ENCODE assay signal across 8 cellular contexts in the genomic region with DNA sequence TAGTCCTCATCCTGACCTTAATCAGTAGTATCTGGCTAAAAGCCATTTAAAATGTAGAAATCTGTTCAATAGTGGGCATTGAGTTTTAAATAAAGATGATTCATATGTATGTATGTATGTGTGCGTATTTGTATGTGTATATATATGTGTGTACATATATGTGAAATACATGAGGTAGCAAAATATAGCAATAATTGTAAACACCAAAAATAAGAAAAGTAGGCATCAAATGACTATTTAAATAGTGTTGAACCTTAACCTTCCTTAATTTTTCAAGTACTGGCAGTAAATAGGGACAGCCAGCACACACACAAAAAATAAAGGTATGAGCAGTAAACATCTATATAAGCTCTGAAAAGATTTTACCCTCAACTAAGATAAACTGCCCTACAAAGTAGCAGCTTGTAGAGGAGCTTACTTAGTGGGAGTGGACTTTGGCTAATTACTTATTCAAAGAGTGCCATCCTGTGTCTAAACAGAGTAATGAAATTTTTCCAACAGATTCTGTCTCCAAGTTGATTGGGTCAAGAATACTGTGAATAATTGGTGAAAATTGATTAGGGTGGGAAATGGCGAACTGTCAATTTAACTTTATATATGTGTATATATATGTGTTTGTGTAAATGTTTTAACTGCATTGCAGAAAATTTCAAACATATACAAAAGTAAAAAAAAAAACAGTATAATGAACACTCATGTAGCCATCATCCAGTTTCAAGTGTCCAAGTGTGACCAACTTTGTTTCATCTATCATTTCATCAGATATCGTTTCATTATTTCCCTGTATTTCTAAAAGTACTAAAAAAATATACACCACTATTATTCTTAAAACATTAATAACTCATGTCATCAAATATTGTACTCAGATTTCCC. TPM values are rescaled to one million over a fixed set of nuclear protein-coding genes. Genes with fewer than 3 reads are reported as not detected.
A peak's percentile ranks its signal among the peaks of the same experiment; 100 is the strongest.
DNase-seq lines count a peak whose midpoint lies in the region; ATAC-seq and TF ChIP-seq lines count a peak whose summit lies in the region.

No MANE protein-coding gene starts in this region.

- no peaks in the 10 kb centered on the region for H3K9me3 ChIP-seq in WERI-Rb-1 (ENCODE audit: severe bottlenecking)
- no peaks in the 10 kb centered on the region for H3K9me3 ChIP-seq in neutrophil

- no peak overlapping the region for H3K4me3 ChIP-seq in WERI-Rb-1 (ENCODE audit: low read depth, low read length)
- peak overlapping the region; percentile 76 for H3K4me3 ChIP-seq in fibroblast of villous mesenchyme (ENCODE audit: low read depth, low read length)
- H3K4me3 ChIP-seq in neutrophil (ENCODE audit: low read depth in 1 of 2, low read length in 1 of 2): peak overlapping the region; percentile 60 to 62

- ATAC-seq in HG02885 (IDR thresholded peaks at IDR 0.05; ENCODE audit: poor library complexity, unreplicated experiment): peak; percentile 57

- peak; percentile 45 for DNase-seq in AG08395 (ENCODE audit: low spot score)
- DNase-seq in GM13976 (ENCODE audit: low spot score): peak; percentile 47
- peak; percentile 56 for DNase-seq in NCI-H146 (lab: John Stamatoyannopoulos, UW)
- DNase-seq in WERI-Rb-1: no peak
- DNase-seq in fibroblast of villous mesenchyme (ENCODE audit: low read depth): peak; percentile 85
- no peak for DNase-seq in stimulated activated CD4-positive, alpha-beta T cell treated with anti-CD3 and anti-CD28 coated beads, Interleukin-1b, Interleukin-23, amount 100 ng/mL, for 48 hours

- no peaks in the 10 kb centered on the region for H3K36me3 ChIP-seq in WERI-Rb-1
- H3K36me3 ChIP-seq in neutrophil: no peaks in the 10 kb centered on the region

- peaks cover 23 to 29% of the 10 kb centered on the region in 2 experiments for H3K4me1 ChIP-seq in neutrophil (ENCODE audit: control insufficient read depth in 1 of 2, insufficient read depth in 1 of 2, low read depth in 1 of 2, low read length in 1 of 2)

- no peak overlapping the region for H3K27ac ChIP-seq in WERI-Rb-1
- H3K27ac ChIP-seq in neutrophil: peak overlapping the region; percentile 27

- in situ Hi-C loops in GM13976 (cut with MboI; ENCODE audit: low sequenced_read_pairs, unreplicated experiment): loop anchor here (5.0 to 25.0 kb wide), 3 partner anchors 529 to 846 kb away; no protein-coding TSS in a partner anchor

- no peaks in the 10 kb centered on the region for H3K27me3 ChIP-seq in WERI-Rb-1 (ENCODE audit: insufficient read depth, low read depth, severe bottlenecking)
- H3K27me3 ChIP-seq in neutrophil: peaks cover 42% of the 10 kb centered on the region

- TF ChIP-seq CTCF in GM13976 (IDR thresholded peaks at IDR 0.05; ENCODE audit: borderline replicate concordance, control extremely low read depth, extremely low read depth, insufficient read depth, missing control alignments): peak; percentile 17
- TF ChIP-seq CTCF in WERI-Rb-1 (IDR thresholded peaks at IDR 0.05; ENCODE audit: low read depth, low read length): peak; percentile 27; the same call in 1 of the 2 replicates
- peak; percentile 66 for TF ChIP-seq CTCF in fibroblast of villous mesenchyme (IDR thresholded peaks at IDR 0.05; ENCODE audit: insufficient read depth, low read depth, low read length)
- TF ChIP-seq CTCF in neutrophil (IDR thresholded peaks at IDR 0.05): no peak

RNA-seq across cellular contexts. Expression of gene ADAMTS6, which starts 2.0 kb away (rescaled TPM):
- 95.9 and 121 TPM in 2 replicates for total RNA-seq in fibroblast of villous mesenchyme

Comparison
In these comparisons a context has a peak if more than half of its experiments do, and no peak if none do; other contexts are left out.
1. DNase-seq: peak in AG08395 (single experiment), GM13976 (single experiment), NCI-H146 (single experiment) and fibroblast of villous mesenchyme (single experiment); none in WERI-Rb-1 (single experiment) and stimulated activated CD4-positive, alpha-beta T cell treated with anti-CD3 and anti-CD28 coated beads, Interleukin-1b, Interleukin-23, amount 100 ng/mL, for 48 hours (single experiment).